9 cellular contexts compared by ENCODE assay signal in the genomic region with DNA sequence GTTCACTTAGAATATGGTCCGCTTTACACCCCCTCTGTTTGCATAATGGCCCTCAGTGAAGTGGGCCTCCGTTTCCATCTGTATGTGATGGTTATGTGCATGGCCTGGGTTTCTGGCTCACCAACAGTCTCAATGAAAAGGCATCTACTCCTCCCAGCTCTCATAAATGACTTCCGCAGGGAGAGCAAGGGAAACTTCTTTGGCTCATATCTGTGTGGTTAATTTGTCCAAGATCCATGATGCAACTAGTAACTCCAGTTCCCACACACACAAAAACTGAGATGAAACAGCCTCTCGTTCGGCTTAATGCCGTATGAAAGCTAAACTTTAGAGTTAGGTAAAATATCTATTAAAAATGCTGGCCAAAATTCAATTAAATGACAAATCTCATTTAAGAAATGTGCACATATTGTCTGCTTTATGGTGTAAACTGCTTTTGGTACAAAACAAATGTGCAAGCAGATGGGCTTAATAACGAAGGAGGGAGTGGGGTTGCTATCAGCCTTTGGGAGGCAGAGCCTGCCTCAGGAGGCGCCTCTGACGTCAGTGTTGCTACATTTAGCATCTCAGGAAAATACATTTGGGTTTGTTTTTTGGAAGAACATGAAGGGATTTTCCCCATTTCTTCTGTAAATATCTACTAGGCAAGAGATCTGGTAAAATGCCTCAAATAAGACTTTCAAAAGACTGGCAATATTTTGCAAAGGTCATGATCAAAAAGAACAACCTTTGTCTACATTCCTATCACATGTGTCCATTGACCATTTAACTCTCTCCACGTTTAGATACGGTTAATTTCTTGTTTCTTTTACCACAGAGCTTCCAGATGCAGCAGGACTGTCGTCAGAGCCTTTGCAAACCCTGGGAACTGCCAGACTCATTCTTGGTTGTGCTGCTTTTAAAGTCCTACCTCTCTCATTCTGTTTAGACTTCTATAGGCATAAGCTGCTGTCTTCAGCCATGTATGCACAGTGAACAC.
A peak's percentile ranks its signal among the peaks of the same experiment; 100 is the strongest.
DNase-seq lines count a peak whose midpoint lies in the region; ATAC-seq, FAIRE-seq and TF ChIP-seq lines count a peak whose summit lies in the region.
"Had no signal": no experiment of that assay in that cellular context is flagged by ENCODE, and none has a peak within 500 bp of the region (broad histone marks: within the 10 kb centered on the region; RNA-seq: fewer than 3 reads in every experiment).

No MANE protein-coding gene starts in this region.

- TF ChIP-seq CTCF in gastroesophageal sphincter (IDR thresholded peaks at IDR 0.05) (no peak), ovary (IDR thresholded peaks at IDR 0.05) (no peak)

- H3K27me3 ChIP-seq in BLaER1 treated with 17β-estradiol and CSF1 and Interleukin-3, amounts not matched to agents 10 nM and 100 nM, result no peaks in the 10 kb centered on the region
- H3K27me3 ChIP-seq in gastroesophageal sphincter (no peaks in the 10 kb centered on the region), ovary (no peaks in the 10 kb centered on the region), Karpas-422 (ENCODE audit: low read length) (no peaks in the 10 kb centered on the region)

- H3K9me2 ChIP-seq in Karpas-422 (replicated peaks; ENCODE audit: insufficient read depth, low read length), result no peaks in the 10 kb centered on the region

- H4K20me1 ChIP-seq in BLaER1 treated with 17β-estradiol and CSF1 and Interleukin-3, amounts not matched to agents 10 nM and 100 nM, result no peaks in the 10 kb centered on the region
- no peaks in the 10 kb centered on the region for H4K20me1 ChIP-seq in Karpas-422 (ENCODE audit: insufficient read depth, low read depth, low read length)

- peak; percentile 67 for ATAC-seq in gastroesophageal sphincter
- ATAC-seq in HG02588 (IDR thresholded peaks at IDR 0.05; ENCODE audit: unreplicated experiment), result no peak

- 13 to 15% methylated on average over 10 to 12 of the region's 12 CpGs for WGBS in gastroesophageal sphincter (ENCODE audit: low coverage in 1 of 2), 2 donors
- WGBS in ovary, 3 donors, result 4 to 10% (median 5%) methylated on average over 12 of the region's 12 CpGs

- peak overlapping the region in 4 of 11 experiments; percentile 83 to 89 (median 86); a peak in 6 of 22 replicates for H3K9ac ChIP-seq in BLaER1 treated with 17β-estradiol and CSF1 and Interleukin-3, amounts not matched to agents 10 nM and 100 nM
- H3K9ac ChIP-seq in Karpas-422 (ENCODE audit: low read length), result no peak overlapping the region

- FAIRE-seq in GM12891 (lab: Jason Lieb, UNC), result no peak

- no peak overlapping the region for H3K4me3 ChIP-seq in BLaER1 treated with 17β-estradiol and CSF1 and Interleukin-3, amounts not matched to agents 10 nM and 100 nM
- H3K4me3 ChIP-seq in gastroesophageal sphincter (peak overlapping the region in 1 of 2 donors; percentile 25), ovary (peak overlapping the region; percentile 15), Karpas-422 (ENCODE audit: low read length) (no peak overlapping the region)

- no peaks in the 10 kb centered on the region; a peak in 1 of 22 replicates for H3K9me3 ChIP-seq in BLaER1 treated with 17β-estradiol and CSF1 and Interleukin-3, amounts not matched to agents 10 nM and 100 nM (replicated peaks in 1 of 11)
- H3K9me3 ChIP-seq in gastroesophageal sphincter (no peaks in the 10 kb centered on the region), ovary (no peaks in the 10 kb centered on the region), Karpas-422 (ENCODE audit: low read length) (no peaks in the 10 kb centered on the region)

- H3K4me2 ChIP-seq in BLaER1 treated with 17β-estradiol and CSF1 and Interleukin-3, amounts not matched to agents 10 nM and 100 nM, result peak overlapping the region; percentile 13 to 97 (median 87); a peak in 21 of 22 replicates
- no peak overlapping the region for H3K4me2 ChIP-seq in Karpas-422 (ENCODE audit: low read depth, low read length, poor library complexity, severe bottlenecking)

- no peak overlapping the region for H2AFZ ChIP-seq in Karpas-422 (ENCODE audit: low read length)

- TF ChIP-seq POLR2A in gastroesophageal sphincter (IDR thresholded peaks at IDR 0.05) (no peak), ovary (IDR thresholded peaks at IDR 0.05) (no peak), GM12891 (IDR thresholded peaks at IDR 0.05; ENCODE audit: low read depth, low read length) (no peak)

- H3K36me3 ChIP-seq in BLaER1 treated with 17β-estradiol and CSF1 and Interleukin-3, amounts not matched to agents 10 nM and 100 nM, result no peaks in the 10 kb centered on the region
- H3K36me3 ChIP-seq in gastroesophageal sphincter, result no peaks in the 10 kb centered on the region
- H3K36me3 ChIP-seq in ovary, result no peaks in the 10 kb centered on the region
- H3K36me3 ChIP-seq in Karpas-422 (ENCODE audit: insufficient read depth, low read length), result no peaks in the 10 kb centered on the region

- DNase-seq in SK-MEL-5 (ENCODE audit: low read depth, low spot score) (peak; percentile 17), ovary (peak; percentile 77 to 89 (median 81)), Karpas-422 (no peak), GM12891 (ENCODE audit: insufficient read length, low spot score) (no peak)
- DNase-seq in stimulated activated CD4-positive, alpha-beta T cell treated with anti-CD3 and anti-CD28 coated beads, Interleukin-4, amount 100 ng/mL, for 24 hours, result no peak
- DNase-seq: NCI-H526 treated with DMSO at 0.1 percent for 48 hours had no signal

- TF ChIP-seq EP300 in gastroesophageal sphincter (IDR thresholded peaks at IDR 0.05) (no peak), ovary (IDR thresholded peaks at IDR 0.05) (no peak)

- H3K27ac ChIP-seq in BLaER1 treated with 17β-estradiol and CSF1 and Interleukin-3, amounts not matched to agents 10 nM and 100 nM, result peak overlapping the region in 7 of 11 experiments; percentile 6 to 97 (median 95); a peak in 14 of 22 replicates
- H3K27ac ChIP-seq in gastroesophageal sphincter (peak overlapping the region; percentile 87 to 93 (median 90)), ovary (peak overlapping the region; percentile 85 to 95), Karpas-422 (ENCODE audit: low read length) (no peak overlapping the region)

- peaks cover 77 to 91% (median 84%) of the 10 kb centered on the region in 10 experiments for H3K4me1 ChIP-seq in BLaER1 treated with 17β-estradiol and CSF1 and Interleukin-3, amounts not matched to agents 10 nM and 100 nM
- H3K4me1 ChIP-seq in gastroesophageal sphincter (peaks cover 26 to 72% (median 49%) of the 10 kb centered on the region in 3 donors), ovary (ENCODE audit: insufficient read depth) (peaks cover 25% of the 10 kb centered on the region), Karpas-422 (ENCODE audit: low read length) (no peaks in the 10 kb centered on the region)

- intact Hi-C loops in ovary (cut with DNase I), result loop anchor here in 2 of 4 donors (5.0 to 10.0 kb wide), 4 partner anchors 60 to 383 kb away; a partner anchor contains a TSS

- no peaks in the 10 kb centered on the region for H3K79me2 ChIP-seq in Karpas-422 (ENCODE audit: low read length)

- in situ Hi-C loops in SK-MEL-5 (cut with HindIII; ENCODE audit: low pct_unique_long_range_greater_than_20kb, low sequenced_read_pairs), result no loop called here

TF ChIP-seq in GM12891, 5 proteins besides CTCF, POLR2A, EP300 and RAD21:
- TF ChIP-seq SPI1 (IDR thresholded peaks at IDR 0.05; ENCODE audit: low read depth, low read length) (no peak), PAX5 (IDR thresholded peaks at IDR 0.05; ENCODE audit: insufficient read depth, low read length, severe bottlenecking) (no peak), POU2F2 (IDR thresholded peaks at IDR 0.05; ENCODE audit: low read depth, low read length) (no peak), POLR2AphosphoS5 (IDR thresholded peaks at IDR 0.05; ENCODE audit: low read depth, low read length) (no peak), TAF1 (IDR thresholded peaks at IDR 0.05; ENCODE audit: low read depth, low read length) (no peak)

Comparison
In these comparisons a context has a peak if more than half of its experiments do, and no peak if none do; other contexts are left out.
1. DNase-seq: peak in SK-MEL-5 (single experiment) and ovary (5 of 5); none in Karpas-422 (single experiment), stimulated activated CD4-positive, alpha-beta T cell treated with anti-CD3 and anti-CD28 coated beads, Interleukin-4, amount 100 ng/mL, for 24 hours (single experiment) and GM12891 (single experiment).